Comparison of ENCODE assay signal across 1 cellular context in the genomic region with DNA sequence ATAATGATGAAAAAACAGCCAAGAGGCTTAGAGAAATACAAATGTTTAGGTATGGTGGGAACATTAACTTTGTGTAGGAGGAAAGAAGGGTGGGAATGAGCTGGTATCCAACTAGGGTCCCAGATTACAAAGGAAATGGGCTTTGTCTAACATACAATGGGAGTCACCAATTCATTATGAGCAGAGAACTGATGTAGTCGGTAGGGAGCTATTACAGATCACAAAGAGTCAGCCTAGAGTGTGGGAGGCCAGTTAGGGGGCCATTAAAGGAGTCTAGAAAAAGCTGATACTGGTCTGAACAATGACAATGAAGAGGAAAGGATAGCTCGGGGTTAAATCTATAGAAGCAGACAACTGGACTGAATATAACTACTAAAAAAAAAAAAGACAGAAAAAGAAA.
TF ChIP-seq lines count a peak whose summit lies in the region.

No MANE protein-coding gene starts in this region.

TF ChIP-seq in WTC11, 78 proteins besides CTCF, POLR2A, EP300 and RAD21 (continued from another document):
- TF ChIP-seq ZSCAN18 (CRISPR knock-in tag; IDR thresholded peaks at IDR 0.05) (no peak), NR2C2 (CRISPR knock-in tag; IDR thresholded peaks at IDR 0.05) (no peak), ATF2 (CRISPR knock-in tag; IDR thresholded peaks at IDR 0.05; ENCODE audit: borderline replicate concordance, low read depth) (no peak), SOX15 (CRISPR knock-in tag; IDR thresholded peaks at IDR 0.05) (no peak), ESRRA (CRISPR knock-in tag; IDR thresholded peaks at IDR 0.05; ENCODE audit: borderline replicate concordance) (no peak), HMGXB4 (CRISPR knock-in tag; IDR thresholded peaks at IDR 0.05) (no peak), CBFB (CRISPR knock-in tag; IDR thresholded peaks at IDR 0.05; ENCODE audit: low read depth) (no peak), E2F1 (CRISPR knock-in tag; IDR thresholded peaks at IDR 0.05) (no peak), RELA (CRISPR knock-in tag; IDR thresholded peaks at IDR 0.05; ENCODE audit: borderline replicate concordance) (no peak), USF1 (CRISPR knock-in tag; IDR thresholded peaks at IDR 0.05) (no peak), SMAD3 (CRISPR knock-in tag; IDR thresholded peaks at IDR 0.05; ENCODE audit: borderline replicate concordance) (no peak), GRHL2 (CRISPR knock-in tag; IDR thresholded peaks at IDR 0.05; ENCODE audit: insufficient replicate concordance, severe bottlenecking) (no peak), ATF3 (CRISPR knock-in tag; conservative IDR thresholded peaks at IDR 0.05) (no peak), ZNF423 (CRISPR knock-in tag; IDR thresholded peaks at IDR 0.05) (no peak)
- TF ChIP-seq, protein P1, sequence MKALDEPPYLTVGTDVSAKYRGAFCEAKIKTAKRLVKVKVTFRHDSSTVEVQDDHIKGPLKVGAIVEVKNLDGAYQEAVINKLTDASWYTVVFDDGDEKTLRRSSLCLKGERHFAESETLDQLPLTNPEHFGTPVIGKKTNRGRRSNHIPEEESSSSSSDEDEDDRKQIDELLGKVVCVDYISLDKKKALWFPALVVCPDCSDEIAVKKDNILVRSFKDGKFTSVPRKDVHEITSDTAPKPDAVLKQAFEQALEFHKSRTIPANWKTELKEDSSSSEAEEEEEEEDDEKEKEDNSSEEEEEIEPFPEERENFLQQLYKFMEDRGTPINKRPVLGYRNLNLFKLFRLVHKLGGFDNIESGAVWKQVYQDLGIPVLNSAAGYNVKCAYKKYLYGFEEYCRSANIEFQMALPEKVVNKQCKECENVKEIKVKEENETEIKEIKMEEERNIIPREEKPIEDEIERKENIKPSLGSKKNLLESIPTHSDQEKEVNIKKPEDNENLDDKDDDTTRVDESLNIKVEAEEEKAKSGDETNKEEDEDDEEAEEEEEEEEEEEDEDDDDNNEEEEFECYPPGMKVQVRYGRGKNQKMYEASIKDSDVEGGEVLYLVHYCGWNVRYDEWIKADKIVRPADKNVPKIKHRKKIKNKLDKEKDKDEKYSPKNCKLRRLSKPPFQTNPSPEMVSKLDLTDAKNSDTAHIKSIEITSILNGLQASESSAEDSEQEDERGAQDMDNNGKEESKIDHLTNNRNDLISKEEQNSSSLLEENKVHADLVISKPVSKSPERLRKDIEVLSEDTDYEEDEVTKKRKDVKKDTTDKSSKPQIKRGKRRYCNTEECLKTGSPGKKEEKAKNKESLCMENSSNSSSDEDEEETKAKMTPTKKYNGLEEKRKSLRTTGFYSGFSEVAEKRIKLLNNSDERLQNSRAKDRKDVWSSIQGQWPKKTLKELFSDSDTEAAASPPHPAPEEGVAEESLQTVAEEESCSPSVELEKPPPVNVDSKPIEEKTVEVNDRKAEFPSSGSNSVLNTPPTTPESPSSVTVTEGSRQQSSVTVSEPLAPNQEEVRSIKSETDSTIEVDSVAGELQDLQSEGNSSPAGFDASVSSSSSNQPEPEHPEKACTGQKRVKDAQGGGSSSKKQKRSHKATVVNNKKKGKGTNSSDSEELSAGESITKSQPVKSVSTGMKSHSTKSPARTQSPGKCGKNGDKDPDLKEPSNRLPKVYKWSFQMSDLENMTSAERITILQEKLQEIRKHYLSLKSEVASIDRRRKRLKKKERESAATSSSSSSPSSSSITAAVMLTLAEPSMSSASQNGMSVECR (CRISPR knock-in tag; IDR thresholded peaks at IDR 0.05; ENCODE audit: borderline replicate concordance): no peak
- TF ChIP-seq, protein P2, sequence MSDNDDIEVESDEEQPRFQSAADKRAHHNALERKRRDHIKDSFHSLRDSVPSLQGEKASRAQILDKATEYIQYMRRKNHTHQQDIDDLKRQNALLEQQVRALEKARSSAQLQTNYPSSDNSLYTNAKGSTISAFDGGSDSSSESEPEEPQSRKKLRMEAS (CRISPR knock-in tag; IDR thresholded peaks at IDR 0.05): no peak
